In the genomic region with DNA sequence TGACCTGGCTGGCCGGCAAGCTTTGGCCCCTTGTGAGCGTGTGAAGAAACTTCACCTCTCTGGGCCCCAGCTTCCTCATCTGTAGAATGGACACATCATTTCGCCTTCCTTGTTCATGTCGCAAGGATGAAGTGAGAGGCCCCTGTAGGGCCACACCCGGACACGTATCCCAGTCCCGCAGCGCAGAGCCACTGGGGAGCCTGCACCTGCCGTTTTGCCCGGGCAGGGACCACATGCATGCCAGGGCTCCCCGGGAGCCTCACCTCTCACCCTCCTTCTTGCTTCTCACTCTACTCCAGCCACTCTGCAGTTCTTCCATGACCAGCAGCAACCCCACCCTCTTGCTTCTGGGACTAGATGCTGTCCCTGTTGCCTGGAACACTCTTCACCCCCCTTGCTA, we compare ENCODE assay signal across 27 cellular contexts.
"Had no signal": no experiment of that assay in that cellular context is flagged by ENCODE, and none has a peak within 500 bp of the region (broad histone marks: within the 10 kb centered on the region; RNA-seq: fewer than 3 reads in every experiment).

No MANE protein-coding gene starts in this region.

- ATAC-seq: heart left ventricle; left lobe of liver; mucosa of descending colon; natural killer cell treated with Interleukin-12 subunit alpha and Interleukin-12 subunit beta and Interleukin-15 and Interleukin-18, amount 100 ng/mL, for 72 hours; sciatic nerve; stimulated activated effector memory CD8-positive, alpha-beta T cell treated with anti-CD3 and anti-CD28 coated beads, Interleukin-12 subunit alpha, Interleukin-12 subunit beta, amount 100 ng/mL, for 72 hours; WTC11 had no signal

- H3K27ac ChIP-seq: adrenal gland, heart left ventricle, lower lobe of right lung, stomach, upper lobe of left lung had no signal

- H3K36me3 ChIP-seq: adrenal gland, heart left ventricle, lower lobe of right lung, stomach, thyroid gland, upper lobe of left lung had no signal

- H3K9me3 ChIP-seq: adrenal gland, lower lobe of right lung, mucosa of descending colon, stomach, thyroid gland, upper lobe of left lung had no signal

- H3K4me3 ChIP-seq: adrenal gland, heart left ventricle, lower lobe of right lung, mucosa of descending colon, skin epidermis, stomach, thyroid gland, upper lobe of left lung had no signal

- H3K4me1 ChIP-seq: adrenal gland, heart left ventricle, lower lobe of right lung, stomach, upper lobe of left lung had no signal

- DNase-seq: activated CD4-positive, alpha-beta T cell treated with anti-CD3 and anti-CD28 coated beads for 1 hour; activated effector memory CD4-positive, alpha-beta T cell treated with anti-CD3 and anti-CD28 coated beads, Interleukin-2, amount 50 U/mL, for 16 hours; activated naive CD4-positive, alpha-beta T cell treated with anti-CD3 and anti-CD28 coated beads for 36 hours; activated naive CD8-positive, alpha-beta T cell treated with anti-CD3 and anti-CD28 coated beads for 36 hours; activated T-cell treated with anti-CD3 and anti-CD28 coated beads for 4 hours; adrenal gland; effector memory CD4-positive, alpha-beta T cell; erythroblast; foreskin fibroblast; heart left ventricle; hypothalamus; immature natural killer cell; lower lobe of right lung; mucosa of descending colon; stimulated activated CD4-positive, alpha-beta T cell treated with anti-CD3 and anti-CD28 coated beads, Interleukin-4, amount 100 ng/mL, for 24 hours; stomach; T-helper 2 cell; thyroid gland had no signal

- H3K27me3 ChIP-seq: adrenal gland, thyroid gland, upper lobe of left lung had no signal

- FAIRE-seq: bronchial epithelial cell, colon had no signal
